ENCODE assay signal across 8 cellular contexts in genomic region chr1:200619894-200620272, GRCh38. TPM values are rescaled to one million over a fixed set of nuclear protein-coding genes. Genes with fewer than 3 reads are reported as not detected.
DNase-seq lines count a peak whose midpoint lies in the region; ATAC-seq and TF ChIP-seq lines count a peak whose summit lies in the region.

No MANE protein-coding gene starts in this region.

- TF ChIP-seq POLR2A in breast epithelium (IDR thresholded peaks at IDR 0.05) = no peak

- ATAC-seq in HG02642 (IDR thresholded peaks at IDR 0.05; ENCODE audit: poor library complexity, unreplicated experiment) (no peak), HG02798 (IDR thresholded peaks at IDR 0.05; ENCODE audit: poor library complexity, unreplicated experiment) (no peak)

- no peak for TF ChIP-seq CTCF in breast epithelium (IDR thresholded peaks at IDR 0.05)

- H3K9ac ChIP-seq in HUES6 (ENCODE audit: low read length) (peak overlapping the region; percentile 83), mucosa of stomach (ENCODE audit: low read length) (peak overlapping the region; percentile 74)

- peak overlapping the region; percentile 89 for H3K27ac ChIP-seq in ACC112 (ENCODE audit: low read depth, low read length)
- no peak overlapping the region for H3K27ac ChIP-seq in HUES6 (ENCODE audit: low read depth, low read length)
- no peak overlapping the region for H3K27ac ChIP-seq in breast epithelium

- H3K9me3 ChIP-seq in HUES6 (ENCODE audit: control insufficient read depth, insufficient read depth, low read depth, low read length) (no peaks in the 10 kb centered on the region), breast epithelium (no peaks in the 10 kb centered on the region), mucosa of stomach (ENCODE audit: control insufficient read depth, low read length) (no peaks in the 10 kb centered on the region)

- DNase-seq in breast epithelium (ENCODE audit: low spot score in 2 of 2) = no peak
- DNase-seq in activated CD8-positive, alpha-beta memory T cell treated with anti-CD3 and anti-CD28 coated beads for 24 hours = no peak
- no peak for DNase-seq in NCI-H2171 treated with DMSO at 0.1 percent for 48 hours (lab: John Stamatoyannopoulos, UW)

- peaks cover 5% of the 10 kb centered on the region for H3K4me1 ChIP-seq in ACC112 (ENCODE audit: control insufficient read depth, insufficient read depth, low read length, unreplicated experiment)
- H3K4me1 ChIP-seq in HUES6 (ENCODE audit: control insufficient read depth, insufficient read depth, low read length) = peaks cover 6% of the 10 kb centered on the region; the same call in 1 of the 2 replicates
- H3K4me1 ChIP-seq in breast epithelium = no peaks in the 10 kb centered on the region
- no peaks in the 10 kb centered on the region for H3K4me1 ChIP-seq in mucosa of stomach (ENCODE audit: control insufficient read depth, insufficient read depth, low read length)

- H2AFZ ChIP-seq in ACC112 (ENCODE audit: low read length, unreplicated experiment) = peak overlapping the region; percentile 75

- H3K36me3 ChIP-seq in ACC112 (ENCODE audit: insufficient read depth, low read length) (peaks cover 11% of the 10 kb centered on the region; the same call in 1 of the 2 replicates), HUES6 (ENCODE audit: control insufficient read depth, insufficient read depth, low read length) (peaks cover 37% of the 10 kb centered on the region), breast epithelium (no peaks in the 10 kb centered on the region), mucosa of stomach (ENCODE audit: control insufficient read depth, insufficient read depth, low read length) (no peaks in the 10 kb centered on the region)

- H3K79me2 ChIP-seq in ACC112 (ENCODE audit: control insufficient read depth, insufficient read depth, low read length, unreplicated experiment) = peaks cover 25% of the 10 kb centered on the region

- peak overlapping the region; percentile 96 for H3K4me3 ChIP-seq in ACC112 (ENCODE audit: low read depth, low read length)
- H3K4me3 ChIP-seq in HUES6 (ENCODE audit: low read depth, low read length) = peak overlapping the region; percentile 84
- peak overlapping the region; percentile 49 to 72 (median 57) for H3K4me3 ChIP-seq in breast epithelium
- H3K4me3 ChIP-seq in mucosa of stomach (ENCODE audit: low read length) = peak overlapping the region; percentile 33

- H3K27me3 ChIP-seq in ACC112 (ENCODE audit: insufficient read depth, low read length) = no peaks in the 10 kb centered on the region
- no peaks in the 10 kb centered on the region for H3K27me3 ChIP-seq in HUES6 (ENCODE audit: control insufficient read depth, insufficient read depth, low read length)
- H3K27me3 ChIP-seq in breast epithelium = no peaks in the 10 kb centered on the region
- H3K27me3 ChIP-seq in mucosa of stomach (ENCODE audit: control insufficient read depth, insufficient read depth, low read length) = no peaks in the 10 kb centered on the region

- intact Hi-C loops in breast epithelium (cut with DNase I; ENCODE audit: low total_unique reads) = no loop called here

RNA-seq across cellular contexts. Expression of gene KIF14, which starts 0.7 kb away (rescaled TPM):
- under 1 TPM; under 0.01 to 0.64 (median 0.29) TPM for total RNA-seq in breast epithelium

RNA-seq across cellular contexts. Expression of gene DDX59, which starts 49.8 kb away (rescaled TPM):
- 10 to 100 TPM; 23.6 to 30.1 (median 24.2) TPM for total RNA-seq in breast epithelium

Comparison
In these comparisons a context has a peak if more than half of its experiments do, and no peak if none do; other contexts are left out.
1. H3K4me3 ChIP-seq: peak in every context shown above with its lines; median percentile 96 in ACC112; 84 in HUES6; 57 in breast epithelium; 33 in mucosa of stomach.